ENCODE assay signal across 9 cellular contexts in the genomic region with DNA sequence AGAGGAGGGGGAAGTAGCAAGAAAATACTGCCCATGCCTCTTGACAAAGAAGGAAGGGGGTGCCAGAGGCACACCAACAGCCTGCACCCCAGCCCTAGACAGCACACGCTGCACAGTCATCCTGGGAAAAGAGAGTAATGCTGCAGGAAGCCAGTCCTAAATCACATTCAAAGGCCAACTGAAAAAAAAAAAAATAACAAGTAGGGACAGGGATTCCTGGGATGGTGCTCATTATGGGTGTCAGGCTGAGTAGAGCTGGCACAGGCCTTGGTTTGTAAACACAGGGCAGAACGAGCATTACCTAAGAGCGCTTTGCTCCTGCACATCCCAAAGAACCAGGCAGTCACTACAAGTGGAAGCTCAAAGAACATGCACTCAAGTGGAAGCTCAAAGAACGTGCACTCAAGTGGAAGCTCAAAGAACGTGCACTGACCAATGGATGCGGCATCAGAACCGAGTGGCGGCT. TPM values are rescaled to one million over a fixed set of nuclear protein-coding genes. Genes with fewer than 3 reads are reported as not detected.
DNase-seq lines count a peak whose midpoint lies in the region; ATAC-seq, FAIRE-seq and TF ChIP-seq lines count a peak whose summit lies in the region.
"Had no signal": no experiment of that assay in that cellular context is flagged by ENCODE, and none has a peak within 500 bp of the region (broad histone marks: within the 10 kb centered on the region; RNA-seq: fewer than 3 reads in every experiment).

No MANE protein-coding gene starts in this region.

- H3K4me3 Mint-ChIP-seq in naive thymus-derived CD4-positive, alpha-beta T cell: peak overlapping the region; percentile 52 to 89 (median 82)
- H3K4me3 Mint-ChIP-seq in neural progenitor cell: no peak overlapping the region

- H3K4me2 ChIP-seq in Karpas-422 (ENCODE audit: low read depth, low read length, poor library complexity, severe bottlenecking) (no peak overlapping the region), neural progenitor cell (no peak overlapping the region)

- TF ChIP-seq CTCF in bronchial epithelial cell (IDR thresholded peaks at IDR 0.05; ENCODE audit: insufficient read depth, low read length, severe bottlenecking): no peak
- TF ChIP-seq CTCF in neural progenitor cell (IDR thresholded peaks at IDR 0.05): no peak

- no peaks in the 10 kb centered on the region for H3K9me3 Mint-ChIP-seq in naive thymus-derived CD4-positive, alpha-beta T cell
- peaks cover 2% of the 10 kb centered on the region for H3K9me3 Mint-ChIP-seq in neural progenitor cell

- peaks cover 77 to 99% (median 93%) of the 10 kb centered on the region in 7 donors for H3K4me1 Mint-ChIP-seq in naive thymus-derived CD4-positive, alpha-beta T cell
- peaks cover 42% of the 10 kb centered on the region for H3K4me1 Mint-ChIP-seq in neural progenitor cell

- no peaks in the 10 kb centered on the region for H3K79me2 ChIP-seq in Karpas-422 (ENCODE audit: low read length)
- H3K79me2 ChIP-seq in neural progenitor cell (ENCODE audit: low read depth): peaks cover 72% of the 10 kb centered on the region

- H4K20me1 ChIP-seq in Karpas-422 (ENCODE audit: insufficient read depth, low read depth, low read length) (peaks cover 61% of the 10 kb centered on the region), neural progenitor cell (ENCODE audit: low read depth) (peaks cover 65% of the 10 kb centered on the region)

- H3K4me3 ChIP-seq in bronchial epithelial cell (ENCODE audit: low read depth, low read length) (no peak overlapping the region), Karpas-422 (ENCODE audit: low read length) (no peak overlapping the region), neural progenitor cell (no peak overlapping the region)
- H3K4me3 ChIP-seq in naive thymus-derived CD4-positive, alpha-beta T cell (ENCODE audit: low read length): peak overlapping the region; percentile 31

- no peaks in the 10 kb centered on the region for H3K9me2 ChIP-seq in Karpas-422 (replicated peaks; ENCODE audit: insufficient read depth, low read length)

- H3K9ac ChIP-seq in Karpas-422 (ENCODE audit: low read length) (no peak overlapping the region), neural progenitor cell (no peak overlapping the region)

- peaks cover 80 to 86% of the 10 kb centered on the region in 2 donors for H3K4me1 ChIP-seq in naive thymus-derived CD4-positive, alpha-beta T cell (ENCODE audit: control insufficient read depth in 2 of 2, insufficient read depth in 2 of 2, low read length in 2 of 2)
- peaks cover 43% of the 10 kb centered on the region for H3K4me1 ChIP-seq in Karpas-422 (ENCODE audit: low read length)
- peaks cover 12% of the 10 kb centered on the region for H3K4me1 ChIP-seq in neural progenitor cell

- H3K36me3 ChIP-seq in bronchial epithelial cell (ENCODE audit: control insufficient read depth, insufficient read depth, low read length) (peaks cover 1% of the 10 kb centered on the region), Karpas-422 (ENCODE audit: insufficient read depth, low read length) (no peaks in the 10 kb centered on the region), neural progenitor cell (no peaks in the 10 kb centered on the region)
- no peaks in the 10 kb centered on the region for H3K36me3 ChIP-seq in naive thymus-derived CD4-positive, alpha-beta T cell (ENCODE audit: control insufficient read depth in 2 of 3, insufficient read depth in 3 of 3, low read length in 3 of 3)

- intact Hi-C loops in naive thymus-derived CD4-positive, alpha-beta T cell (cut with micrococcal nuclease): loop anchor here (5.0 to 10.0 kb wide), 2 partner anchors 230 to 477 kb away; partner anchors contain the start of gene POMT1 (in 1 of the 2)

- H3K27ac Mint-ChIP-seq in naive thymus-derived CD4-positive, alpha-beta T cell: peak overlapping the region; percentile 84 to 99 (median 89)
- H3K27ac Mint-ChIP-seq in neural progenitor cell: no peak overlapping the region

- H2AFZ ChIP-seq in Karpas-422 (ENCODE audit: low read length) (no peak overlapping the region), neural progenitor cell (replicated peaks) (no peak overlapping the region)

- CTCF ChIA-PET in naive thymus-derived CD4-positive, alpha-beta T cell (lab: Charles Lee): interaction anchor here (0.6 to 5.0 kb wide), 8 partner anchors 8 to 359 kb away, joined by 3 to 35 read pairs (median 4); partner anchors contain the start of gene RAPGEF1

- H3K9me3 ChIP-seq in naive thymus-derived CD4-positive, alpha-beta T cell (ENCODE audit: control insufficient read depth in 2 of 3, low read length in 3 of 3): no peaks in the 10 kb centered on the region
- H3K9me3 ChIP-seq in Karpas-422 (ENCODE audit: low read length): no peaks in the 10 kb centered on the region
- H3K9me3 ChIP-seq in neural progenitor cell (ENCODE audit: low read depth): no peaks in the 10 kb centered on the region

- no peaks in the 10 kb centered on the region for H3F3A ChIP-seq in neural progenitor cell (ENCODE audit: low read depth)

- peak overlapping the region; percentile 95 for H3K27ac ChIP-seq in naive thymus-derived CD4-positive, alpha-beta T cell (ENCODE audit: low read depth, low read length)
- H3K27ac ChIP-seq in Karpas-422 (ENCODE audit: low read length): no peak overlapping the region
- H3K27ac ChIP-seq in neural progenitor cell: no peak overlapping the region

- no peak for FAIRE-seq in bronchial epithelial cell (lab: Jason Lieb, UNC)

- POLR2A ChIA-PET in naive thymus-derived CD4-positive, alpha-beta T cell (lab: Charles Lee): interaction anchor here (0.7 to 4.1 kb wide), 8 partner anchors 10 to 509 kb away, joined by 3 to 26 read pairs (median 4); no protein-coding TSS in a partner anchor

- H3K27me3 ChIP-seq in bronchial epithelial cell (ENCODE audit: control insufficient read depth, insufficient read depth, low read length) (no peaks in the 10 kb centered on the region), Karpas-422 (ENCODE audit: low read length) (no peaks in the 10 kb centered on the region), neural progenitor cell (no peaks in the 10 kb centered on the region)
- no peaks in the 10 kb centered on the region for H3K27me3 ChIP-seq in naive thymus-derived CD4-positive, alpha-beta T cell (ENCODE audit: control insufficient read depth in 2 of 2, insufficient read depth in 2 of 2, low read length in 2 of 2)

- DNase-seq in DMS153 (lab: John Stamatoyannopoulos, UW) (peak; percentile 41), NCI-H1092 (lab: John Stamatoyannopoulos, UW) (peak; percentile 82), bronchial epithelial cell (ENCODE audit: low read depth) (peak; percentile 97), Karpas-422 (no peak), neural progenitor cell (ENCODE audit: low spot score) (no peak)
- DNase-seq in naive thymus-derived CD4-positive, alpha-beta T cell: no peak
- no peak for DNase-seq in effector CD8-positive, alpha-beta T cell (lab: John Stamatoyannopoulos, UW)

- peaks cover 0 to 39% (median 0%) of the 10 kb centered on the region in 5 donors for H3K36me3 Mint-ChIP-seq in naive thymus-derived CD4-positive, alpha-beta T cell
- H3K36me3 Mint-ChIP-seq in neural progenitor cell: peaks cover 29% of the 10 kb centered on the region

- H3K27me3 Mint-ChIP-seq in naive thymus-derived CD4-positive, alpha-beta T cell: no peaks in the 10 kb centered on the region
- H3K27me3 Mint-ChIP-seq in neural progenitor cell (ENCODE audit: insufficient read depth, low read depth): peaks cover 2% of the 10 kb centered on the region

- no peak for ATAC-seq in naive thymus-derived CD4-positive, alpha-beta T cell
- no peak for ATAC-seq in HG03460 (IDR thresholded peaks at IDR 0.05; ENCODE audit: unreplicated experiment)
- ATAC-seq: HCT116 had no signal

RNA-seq across cellular contexts. Expression of gene RAPGEF1, which starts 7.8 kb away (rescaled TPM):
- total RNA-seq in bronchial epithelial cell: 16.5 and 19.2 TPM in 2 replicates
- 100 to 1,000 TPM in 2 of 5 experiments, 10 to 100 TPM in 3; 81.1 to 181 (median 85.8) TPM for total RNA-seq in naive thymus-derived CD4-positive, alpha-beta T cell
- 1 to 10 TPM; 1.2 to 4.7 TPM for polyA plus RNA-seq in naive thymus-derived CD4-positive, alpha-beta T cell
- 6.1 and 9.6 TPM in 2 replicates for total RNA-seq in Karpas-422 (2014; rRNA removed; shearing (Covaris generic); ENCODE audit: low replicate concordance)
- total RNA-seq in neural progenitor cell (ENCODE audit: low replicate concordance): 33.3 and 34.6 TPM in 2 replicates

Comparison
In these comparisons a context has a peak if more than half of its experiments do, and no peak if none do; other contexts are left out.
1. DNase-seq: peak in DMS153 (single experiment), NCI-H1092 (single experiment) and bronchial epithelial cell (single experiment); none in naive thymus-derived CD4-positive, alpha-beta T cell (0 of 9), Karpas-422 (single experiment), effector CD8-positive, alpha-beta T cell (single experiment) and neural progenitor cell (single experiment).